ENCODE assay signal across 8 cellular contexts in genomic region chr17:7703584-7704574, GRCh38. TPM values are rescaled to one million over a fixed set of nuclear protein-coding genes. Genes with fewer than 3 reads are reported as not detected.
DNase-seq lines count a peak whose midpoint lies in the region; ATAC-seq, FAIRE-seq and TF ChIP-seq lines count a peak whose summit lies in the region.

No MANE protein-coding gene starts in this region.

- H3K36me3 ChIP-seq in HCT116 (ENCODE audit: control insufficient read depth in 1 of 2, insufficient read depth in 2 of 2, low read length in 2 of 2) (peaks cover 3 to 5% of the 10 kb centered on the region in 2 experiments; a peak in 1 of 4 replicates), left ventricle myocardium inferior (peaks cover 29% of the 10 kb centered on the region), sigmoid colon (peaks cover 0 to 25% (median 11%) of the 10 kb centered on the region in 4 donors)

- H3K9me3 ChIP-seq in A549 (no peaks in the 10 kb centered on the region), HCT116 (ENCODE audit: control insufficient read depth in 1 of 2, insufficient read depth in 1 of 2, low read depth in 1 of 2, low read length in 2 of 2) (no peaks in the 10 kb centered on the region), left ventricle myocardium inferior (replicated peaks) (no peaks in the 10 kb centered on the region), sigmoid colon (no peaks in the 10 kb centered on the region)

- no peak for TF ChIP-seq RAD21 in A549 (conservative IDR thresholded peaks at IDR 0.05 in 1 of 2, IDR thresholded peaks at IDR 0.05 in 1 of 2)
- TF ChIP-seq RAD21 in HCT116 (IDR thresholded peaks at IDR 0.05; ENCODE audit: low read depth): no peak

- ATAC-seq in A549 (peak in 1 of 2 experiments; percentile 55; a peak in 3 of 6 replicates), HCT116 (peak; percentile 75)
- ATAC-seq in activated CD8-positive, alpha-beta T cell treated with anti-CD3 and anti-CD28 coated beads, Interleukin-2, amount 10 ng/mL, durations not matched to agents 7 days and 5 days: peak; percentile 50
- peak in 1 of 2 donors; percentile 45 for ATAC-seq in stimulated activated naive B cell treated with anti-CD40 and anti-IgM and Interleukin-4, amounts not matched to agents 10 μg/mL and 1 μg/mL and 100 μg/mL, for 72 hours (replicated peaks)

- no peaks in the 10 kb centered on the region for H3K9me3 Mint-ChIP-seq in activated CD8-positive, alpha-beta T cell treated with anti-CD3 and anti-CD28 coated beads, Interleukin-2, amount 10 ng/mL, durations not matched to agents 7 days and 5 days (ENCODE audit: insufficient read depth)
- H3K9me3 Mint-ChIP-seq in stimulated activated naive B cell treated with anti-CD40 and anti-IgM and Interleukin-4, amounts not matched to agents 10 μg/mL and 1 μg/mL and 100 μg/mL, for 72 hours: no peaks in the 10 kb centered on the region

- H3K36me3 Mint-ChIP-seq in activated CD8-positive, alpha-beta T cell treated with anti-CD3 and anti-CD28 coated beads, Interleukin-2, amount 10 ng/mL, durations not matched to agents 7 days and 5 days (ENCODE audit: low read depth): peaks cover 20% of the 10 kb centered on the region
- peaks cover 34 to 47% of the 10 kb centered on the region in 2 donors for H3K36me3 Mint-ChIP-seq in stimulated activated naive B cell treated with anti-CD40 and anti-IgM and Interleukin-4, amounts not matched to agents 10 μg/mL and 1 μg/mL and 100 μg/mL, for 72 hours

- no peaks in the 10 kb centered on the region for H3K27me3 ChIP-seq in HCT116 (ENCODE audit: insufficient read depth, low read length)
- H3K27me3 ChIP-seq in left ventricle myocardium inferior (ENCODE audit: low read depth): peaks cover 77% of the 10 kb centered on the region
- peaks cover 27 to 78% (median 58%) of the 10 kb centered on the region in 3 donors for H3K27me3 ChIP-seq in sigmoid colon

- H3K27ac Mint-ChIP-seq in activated CD8-positive, alpha-beta T cell treated with anti-CD3 and anti-CD28 coated beads, Interleukin-2, amount 10 ng/mL, durations not matched to agents 7 days and 5 days: no peak overlapping the region
- H3K27ac Mint-ChIP-seq in stimulated activated naive B cell treated with anti-CD40 and anti-IgM and Interleukin-4, amounts not matched to agents 10 μg/mL and 1 μg/mL and 100 μg/mL, for 72 hours: peak overlapping the region; percentile 14

- peaks cover 13% of the 10 kb centered on the region for H3K4me1 Mint-ChIP-seq in activated CD8-positive, alpha-beta T cell treated with anti-CD3 and anti-CD28 coated beads, Interleukin-2, amount 10 ng/mL, durations not matched to agents 7 days and 5 days (ENCODE audit: low read depth)
- peaks cover 18 to 28% of the 10 kb centered on the region in 2 donors for H3K4me1 Mint-ChIP-seq in stimulated activated naive B cell treated with anti-CD40 and anti-IgM and Interleukin-4, amounts not matched to agents 10 μg/mL and 1 μg/mL and 100 μg/mL, for 72 hours

- TF ChIP-seq POLR2A in A549 (IDR thresholded peaks at IDR 0.05; ENCODE audit: low read length): no peak
- no peak for TF ChIP-seq POLR2A in HCT116 (IDR thresholded peaks at IDR 0.05; ENCODE audit: borderline replicate concordance, extremely low read depth, insufficient read depth, insufficient read length)
- no peak for TF ChIP-seq POLR2A in sigmoid colon (IDR thresholded peaks at IDR 0.05)

- peak overlapping the region; percentile 44; the same call in 2 of the 3 replicates for H3K4me3 ChIP-seq in A549
- no peak overlapping the region for H3K4me3 ChIP-seq in HCT116 (replicated peaks in 1 of 2; ENCODE audit: low read depth in 1 of 2, low read length in 2 of 2)
- peak overlapping the region; percentile 55 for H3K4me3 ChIP-seq in left ventricle myocardium inferior
- H3K4me3 ChIP-seq in sigmoid colon: peak overlapping the region in 1 of 4 donors; percentile 44

- CTCF ChIA-PET in A549 (lab: Yijun Ruan, JAX): interaction anchor here (0.7 to 11.1 kb wide), 10 partner anchors 9 to 658 kb away, joined by 3 to 103 read pairs (median 4); partner anchors contain the start of genes DNAH2, TP53 and WRAP53
- CTCF ChIA-PET in HCT116 (lab: Charles Lee): interaction anchor here (0.6 kb wide), 1 partner anchor 390 kb away, joined by 3 read pairs; no protein-coding TSS in a partner anchor
- CTCF ChIA-PET in activated CD8-positive, alpha-beta T cell treated with anti-CD3 and anti-CD28 coated beads, Interleukin-2, amount 10 ng/mL, durations not matched to agents 7 days and 5 days (lab: Charles Lee): interaction anchor here (1.3 to 1.6 kb wide), 2 partner anchors 15 to 17 kb away, joined by 6 to 7 read pairs; partner anchors contain the start of genes TP53 and WRAP53

- no peak overlapping the region for H3K4me3 Mint-ChIP-seq in activated CD8-positive, alpha-beta T cell treated with anti-CD3 and anti-CD28 coated beads, Interleukin-2, amount 10 ng/mL, durations not matched to agents 7 days and 5 days
- H3K4me3 Mint-ChIP-seq in stimulated activated naive B cell treated with anti-CD40 and anti-IgM and Interleukin-4, amounts not matched to agents 10 μg/mL and 1 μg/mL and 100 μg/mL, for 72 hours: peak overlapping the region in 1 of 2 donors; percentile 81

- BruUV-seq in HCT116 (replicated peaks; lab: Mats Ljungman, UMichigan): no TSS peak

- no peaks in the 10 kb centered on the region for H3K79me2 ChIP-seq in HCT116 (ENCODE audit: insufficient read depth, low read length)

- peaks cover 38% of the 10 kb centered on the region for H3K27me3 Mint-ChIP-seq in activated CD8-positive, alpha-beta T cell treated with anti-CD3 and anti-CD28 coated beads, Interleukin-2, amount 10 ng/mL, durations not matched to agents 7 days and 5 days (ENCODE audit: low read depth)
- peaks cover 61 to 62% of the 10 kb centered on the region in 2 donors for H3K27me3 Mint-ChIP-seq in stimulated activated naive B cell treated with anti-CD40 and anti-IgM and Interleukin-4, amounts not matched to agents 10 μg/mL and 1 μg/mL and 100 μg/mL, for 72 hours

- TF ChIP-seq CTCF in A549 (IDR thresholded peaks at IDR 0.05): no peak
- no peak for TF ChIP-seq CTCF in HCT116 (IDR thresholded peaks at IDR 0.05 in 2 of 3, conservative IDR thresholded peaks at IDR 0.05 in 1 of 3; ENCODE audit: borderline replicate concordance in 1 of 3, insufficient read depth in 1 of 3, low read depth in 2 of 3, low read length in 2 of 3)
- TF ChIP-seq CTCF in left ventricle myocardium inferior (IDR thresholded peaks at IDR 0.05; ENCODE audit: borderline replicate concordance): no peak
- no peak for TF ChIP-seq CTCF in sigmoid colon (IDR thresholded peaks at IDR 0.05)

- H2AFZ ChIP-seq in HCT116 (ENCODE audit: low read depth, low read length, poor library complexity, severe bottlenecking): no peak overlapping the region

- peak overlapping the region; percentile 93 for H3K4me2 ChIP-seq in A549
- no peak overlapping the region for H3K4me2 ChIP-seq in HCT116 (ENCODE audit: low read length)

- TF ChIP-seq EP300 in A549 (IDR thresholded peaks at IDR 0.05): no peak
- TF ChIP-seq EP300 in sigmoid colon (IDR thresholded peaks at IDR 0.05): no peak

- H3K27ac ChIP-seq in A549: peak overlapping the region in 1 of 2 experiments; percentile 87; a peak in 1 of 6 replicates
- no peak overlapping the region for H3K27ac ChIP-seq in HCT116 (ENCODE audit: low read depth, low read length)
- no peak overlapping the region for H3K27ac ChIP-seq in left ventricle myocardium inferior (replicated peaks)
- no peak overlapping the region for H3K27ac ChIP-seq in sigmoid colon

- H4K20me1 ChIP-seq in HCT116 (ENCODE audit: insufficient read depth): no peaks in the 10 kb centered on the region

- no peak for FAIRE-seq in A549 (lab: Jason Lieb, UNC)

- H3K4me1 ChIP-seq in A549: peaks cover 13% of the 10 kb centered on the region; the same call in 2 of the 3 replicates
- peaks cover 0 to 10% of the 10 kb centered on the region in 2 experiments; a peak in 1 of 4 replicates for H3K4me1 ChIP-seq in HCT116 (ENCODE audit: control insufficient read depth in 1 of 2, insufficient read depth in 2 of 2, low read length in 2 of 2)
- H3K4me1 ChIP-seq in left ventricle myocardium inferior: peaks cover 26% of the 10 kb centered on the region
- H3K4me1 ChIP-seq in sigmoid colon: peaks cover 0 to 24% (median 17%) of the 10 kb centered on the region in 4 donors

- DNase-seq in A549 (ENCODE audit: low read depth in 1 of 2, low spot score in 1 of 2) (peak; percentile 34 to 77), HCT116 (ENCODE audit: low read depth, low spot score) (no peak), left ventricle myocardium inferior (no peak), HuH-7 (ENCODE audit: low spot score) (no peak), OCI-M1 (lab: John Stamatoyannopoulos, UW) (no peak), sigmoid colon (no peak)
- no peak for DNase-seq in activated CD8-positive, alpha-beta T cell treated with anti-CD3 and anti-CD28 coated beads, Interleukin-2, amount 10 ng/mL, durations not matched to agents 7 days and 5 days
- no peak for DNase-seq in stimulated activated naive B cell treated with anti-CD40 and anti-IgM and Interleukin-4, amounts not matched to agents 10 μg/mL and 1 μg/mL and 100 μg/mL, for 72 hours

- H3K9ac ChIP-seq in HCT116 (ENCODE audit: low read length): no peak overlapping the region

- intact Hi-C loops in HCT116 (cut with micrococcal nuclease) (no loop called here), left ventricle myocardium inferior (cut with micrococcal nuclease) (no loop called here), sigmoid colon (cut with DNase I) (no loop called here)

- H3K9me2 ChIP-seq in HCT116 (ENCODE audit: insufficient read depth): no peaks in the 10 kb centered on the region

- POLR2A ChIA-PET in A549 (lab: Yijun Ruan, JAX) (interaction anchor here (0.6 to 3.5 kb wide), 4 partner anchors 11 to 17 kb away, joined by 3 to 15 read pairs (median 10); partner anchors contain the start of genes DNAH2 and TP53), HCT116 (lab: Charles Lee) (interaction anchor here (0.8 to 1.0 kb wide), 2 partner anchors 17 to 120 kb away, joined by 3 to 4 read pairs; partner anchors contain the start of genes MPDU1 and TP53)
- POLR2A ChIA-PET in activated CD8-positive, alpha-beta T cell treated with anti-CD3 and anti-CD28 coated beads, Interleukin-2, amount 10 ng/mL, durations not matched to agents 7 days and 5 days (lab: Charles Lee): interaction anchor here (1.2 to 4.4 kb wide), 2 partner anchors 13 to 16 kb away, joined by 3 to 37 read pairs; partner anchors contain the start of genes DNAH2, TP53 and WRAP53

- RAD21 ChIA-PET in HCT116 (lab: Charles Lee; ENCODE audit: low non-redundant PET in 1 of 2, low total read pairs in 2 of 2, uncharacterized antibody in 2 of 2, unreplicated experiment in 2 of 2): no interaction called here

- WGBS in A549 (ENCODE audit: missing lambda C conversion rate): 80% methylated on average over 24 of the region's 24 CpGs
- 51 to 64% methylated on average over 24 of the region's 24 CpGs for whole genome bisulfite sequencing in sigmoid colon, 2 donors

RNA-seq across cellular contexts. Expression of gene EFNB3, which starts 1.1 kb away (rescaled TPM):
- polyA plus RNA-seq in A549 (2011; rRNA removed) (1.9 and 2.1 TPM in 2 replicates), A549 (2017; fragmentation: RNase III; extraction: RNeasy Plus Mini Kit Qiagen cat#74134 plus additional on column Dnase treatment) (0.96 to 1.9 TPM (median 1.7 TPM) in 3 replicates), sigmoid colon (1 to 10 TPM in 1 of 3 donors, not detected in 2; 1.0 TPM)
- polyA plus RNA-seq in A549 (2012; cell fraction: cytosol; rRNA removed): 0.53 and 0.74 TPM in 2 replicates
- polyA plus RNA-seq in A549 (2012; cell fraction: nucleus; rRNA removed): 1.0 and 1.3 TPM in 2 replicates
- 2.0 and 2.1 TPM in 2 replicates for polyA minus RNA-seq in A549 (2011; rRNA and poly(A)+ RNA removed)
- total RNA-seq in HCT116 (2021; ENCODE audit: unreplicated experiment) (0.07 TPM), left ventricle myocardium inferior (not detected), sigmoid colon (under 1 TPM; 0.28 to 0.71 (median 0.44) TPM)
- polyA plus RNA-seq in HCT116 (2012): 0.12 TPM in 1 of 2 replicates, not detected in the other
- not detected for total RNA-seq in activated CD8-positive, alpha-beta T cell treated with anti-CD3 and anti-CD28 coated beads, Interleukin-2, amount 10 ng/mL, durations not matched to agents 7 days and 5 days

RNA-seq across cellular contexts. Expression of gene DNAH2, which starts 13.7 kb away (rescaled TPM):
- 0.08 TPM in 2 replicates for polyA plus RNA-seq in A549 (2011; rRNA removed)
- polyA plus RNA-seq in A549 (2012; cell fraction: cytosol; rRNA removed): 0.01 TPM in 2 replicates
- 0.02 and 0.13 TPM in 2 replicates for polyA plus RNA-seq in A549 (2012; cell fraction: nucleus; rRNA removed)
- 0.01 to 0.05 TPM (median 0.03 TPM) in 3 replicates for polyA plus RNA-seq in A549 (2017; fragmentation: RNase III; extraction: RNeasy Plus Mini Kit Qiagen cat#74134 plus additional on column Dnase treatment)
- 0.17 and 0.19 TPM in 2 replicates for polyA minus RNA-seq in A549 (2011; rRNA and poly(A)+ RNA removed)
- 2.0 TPM for total RNA-seq in HCT116 (2021; ENCODE audit: unreplicated experiment)
- polyA plus RNA-seq in HCT116 (2012): 0.91 and 1.4 TPM in 2 replicates
- total RNA-seq in activated CD8-positive, alpha-beta T cell treated with anti-CD3 and anti-CD28 coated beads, Interleukin-2, amount 10 ng/mL, durations not matched to agents 7 days and 5 days: not detected
- 0.33 TPM for total RNA-seq in left ventricle myocardium inferior
- under 1 TPM in 3 of 4 donors, not detected in 1; under 0.01 to 0.36 (median 0.28) TPM for total RNA-seq in sigmoid colon
- under 1 TPM in 1 of 3 donors, not detected in 2; 0.32 TPM for polyA plus RNA-seq in sigmoid colon

RNA-seq across cellular contexts. Expression of gene WRAP53, which starts 15.6 kb away (rescaled TPM):
- 15.9 and 17.4 TPM in 2 replicates for polyA plus RNA-seq in A549 (2011; rRNA removed)
- 34.6 and 41.0 TPM in 2 replicates for polyA plus RNA-seq in A549 (2012; cell fraction: cytosol; rRNA removed)
- polyA plus RNA-seq in A549 (2012; cell fraction: nucleus; rRNA removed): 72.3 and 83.0 TPM in 2 replicates
- 33.8 to 34.0 TPM (median 33.9 TPM) in 3 replicates for polyA plus RNA-seq in A549 (2017; fragmentation: RNase III; extraction: RNeasy Plus Mini Kit Qiagen cat#74134 plus additional on column Dnase treatment)
- polyA minus RNA-seq in A549 (2011; rRNA and poly(A)+ RNA removed): 15.6 and 17.0 TPM in 2 replicates
- 28.8 TPM for total RNA-seq in HCT116 (2021; ENCODE audit: unreplicated experiment)
- 25.0 and 27.2 TPM in 2 replicates for polyA plus RNA-seq in HCT116 (2012)
- total RNA-seq in activated CD8-positive, alpha-beta T cell treated with anti-CD3 and anti-CD28 coated beads, Interleukin-2, amount 10 ng/mL, durations not matched to agents 7 days and 5 days: 10 to 100 TPM; 27.1 to 29.3 TPM
- 4.7 TPM for total RNA-seq in left ventricle myocardium inferior
- 10 to 100 TPM in 1 of 4 donors, 1 to 10 TPM in 3; 3.9 to 16.3 (median 4.8) TPM for total RNA-seq in sigmoid colon
- 10 to 100 TPM in 1 of 3 donors, 1 to 10 TPM in 2; 3.6 to 15.5 (median 7.6) TPM for polyA plus RNA-seq in sigmoid colon

RNA-seq across cellular contexts. Expression of gene TP53, which starts 16.6 kb away (rescaled TPM):
- polyA plus RNA-seq in A549 (2011; rRNA removed) (65.9 and 80.1 TPM in 2 replicates), A549 (2017; fragmentation: RNase III; extraction: RNeasy Plus Mini Kit Qiagen cat#74134 plus additional on column Dnase treatment) (53.1 to 64.0 TPM (median 59.4 TPM) in 3 replicates), sigmoid colon (10 to 100 TPM; 14.4 to 45.3 (median 16.2) TPM)
- polyA plus RNA-seq in A549 (2012; cell fraction: cytosol; rRNA removed): 63.6 and 87.3 TPM in 2 replicates
- 87.9 and 106 TPM in 2 replicates for polyA plus RNA-seq in A549 (2012; cell fraction: nucleus; rRNA removed)
- polyA minus RNA-seq in A549 (2011; rRNA and poly(A)+ RNA removed): 108 and 128 TPM in 2 replicates
- total RNA-seq in HCT116 (2021; ENCODE audit: unreplicated experiment) (110 TPM), left ventricle myocardium inferior (11.7 TPM), sigmoid colon (10 to 100 TPM; 14.0 to 31.5 (median 15.9) TPM)
- 87.5 and 101 TPM in 2 replicates for polyA plus RNA-seq in HCT116 (2012)
- 100 to 1,000 TPM; 131 to 136 TPM for total RNA-seq in activated CD8-positive, alpha-beta T cell treated with anti-CD3 and anti-CD28 coated beads, Interleukin-2, amount 10 ng/mL, durations not matched to agents 7 days and 5 days

RNA-seq across cellular contexts. Expression of gene ATP1B2, which starts 53.2 kb away (rescaled TPM):
- polyA plus RNA-seq in A549 (2011; rRNA removed): 0.16 and 0.20 TPM in 2 replicates
- 0.01 and 0.03 TPM in 2 replicates for polyA plus RNA-seq in A549 (2012; cell fraction: cytosol; rRNA removed)
- 0.04 and 0.05 TPM in 2 replicates for polyA plus RNA-seq in A549 (2012; cell fraction: nucleus; rRNA removed)
- 0.05 to 0.26 TPM (median 0.10 TPM) in 3 replicates for polyA plus RNA-seq in A549 (2017; fragmentation: RNase III; extraction: RNeasy Plus Mini Kit Qiagen cat#74134 plus additional on column Dnase treatment)
- not detected in 2 replicates for polyA minus RNA-seq in A549 (2011; rRNA and poly(A)+ RNA removed)
- total RNA-seq in HCT116 (2021; ENCODE audit: unreplicated experiment): not detected
- not detected in 2 replicates for polyA plus RNA-seq in HCT116 (2012)
- total RNA-seq in activated CD8-positive, alpha-beta T cell treated with anti-CD3 and anti-CD28 coated beads, Interleukin-2, amount 10 ng/mL, durations not matched to agents 7 days and 5 days: not detected
- 2.8 TPM for total RNA-seq in left ventricle myocardium inferior
- total RNA-seq in sigmoid colon: 1 to 10 TPM; 1.2 to 4.2 (median 1.5) TPM
- 1 to 10 TPM in 1 of 3 donors, under 1 TPM in 1, not detected in 1; 0.60 to 1.2 TPM for polyA plus RNA-seq in sigmoid colon

Comparison
In these comparisons a context has a peak if more than half of its experiments do, and no peak if none do; other contexts are left out.
1. DNase-seq: peak in A549 (2 of 2); none in HCT116 (single experiment), activated CD8-positive, alpha-beta T cell treated with anti-CD3 and anti-CD28 coated beads, Interleukin-2, amount 10 ng/mL, durations not matched to agents 7 days and 5 days (single experiment), left ventricle myocardium inferior (single experiment), stimulated activated naive B cell treated with anti-CD40 and anti-IgM and Interleukin-4, amounts not matched to agents 10 μg/mL and 1 μg/mL and 100 μg/mL, for 72 hours (single experiment), HuH-7 (single experiment), OCI-M1 (single experiment) and sigmoid colon (single experiment).
2. H3K4me3 ChIP-seq: peak in A549 (single experiment) and left ventricle myocardium inferior (single experiment); none in HCT116 (0 of 2).